8 cellular contexts compared by ENCODE assay signal in genomic region chr2:160252278-160252887, GRCh38. TPM values are rescaled to one million over a fixed set of nuclear protein-coding genes. Genes with fewer than 3 reads are reported as not detected.
DNase-seq lines count a peak whose midpoint lies in the region; ATAC-seq and TF ChIP-seq lines count a peak whose summit lies in the region.

No MANE protein-coding gene starts in this region.

- H3K4me1 ChIP-seq in foreskin keratinocyte (peaks cover 25% of the 10 kb centered on the region), sigmoid colon (peaks cover 0 to 15% (median 8%) of the 10 kb centered on the region in 4 donors)

- WGBS in sigmoid colon, 2 donors: 4 to 9% methylated on average over 1 of the region's 1 CpG

- intact Hi-C loops in sigmoid colon (cut with DNase I): loop anchor here (1.0 to 5.0 kb wide), 3 partner anchors 718 to 810 kb away; no protein-coding TSS in a partner anchor

- no peaks in the 10 kb centered on the region for H3K9me3 ChIP-seq in sigmoid colon

- TF ChIP-seq EP300 in sigmoid colon (IDR thresholded peaks at IDR 0.05): no peak

- TF ChIP-seq CTCF in foreskin keratinocyte (conservative IDR thresholded peaks at IDR 0.05) (peak; percentile 83), sigmoid colon (IDR thresholded peaks at IDR 0.05) (peak; percentile 70 to 84 (median 80))

- peak; percentile 77 for DNase-seq in CD1c-positive myeloid dendritic cell (ENCODE audit: extremely low spot score)
- peak; percentile 36 for DNase-seq in SK-N-DZ (ENCODE audit: low spot score)
- DNase-seq in foreskin keratinocyte: no peak
- DNase-seq in sigmoid colon: no peak
- no peak for DNase-seq in activated effector memory CD4-positive, alpha-beta T cell treated with anti-CD3 and anti-CD28 coated beads, Interleukin-2, amount 50 U/mL, for 16 hours
- DNase-seq in hepatic stellate cell (ENCODE audit: low spot score): no peak

- no peak overlapping the region for H3K27ac ChIP-seq in foreskin keratinocyte
- H3K27ac ChIP-seq in sigmoid colon: no peak overlapping the region

- TF ChIP-seq POLR2A in sigmoid colon (IDR thresholded peaks at IDR 0.05): no peak

- H3K36me3 ChIP-seq in sigmoid colon: no peaks in the 10 kb centered on the region

- ATAC-seq in HG03175 (IDR thresholded peaks at IDR 0.05; ENCODE audit: unreplicated experiment): peak; percentile 57
- no peak for ATAC-seq in foreskin keratinocyte
- no peak for ATAC-seq in HG03139 (IDR thresholded peaks at IDR 0.05; ENCODE audit: unreplicated experiment)

- no peak overlapping the region for H3K4me3 ChIP-seq in sigmoid colon

- no peaks in the 10 kb centered on the region for H3K27me3 ChIP-seq in foreskin keratinocyte
- no peaks in the 10 kb centered on the region for H3K27me3 ChIP-seq in sigmoid colon

RNA-seq across cellular contexts. Expression of gene ITGB6, which starts 52.3 kb away (rescaled TPM):
- polyA plus RNA-seq in SK-N-DZ (2014; cell fraction: cytosol; rRNA removed): not detected in 2 replicates
- not detected in 2 replicates for polyA plus RNA-seq in SK-N-DZ (2014; cell fraction: nucleus; rRNA removed)
- total RNA-seq in foreskin keratinocyte (41.2 and 113 TPM in 2 replicates), sigmoid colon (not detected)
- polyA plus RNA-seq in foreskin keratinocyte (13.9 and 31.2 TPM in 2 replicates), sigmoid colon (1 to 10 TPM; 1.8 to 5.1 (median 2.5) TPM)

Comparison
In these comparisons a context has a peak if more than half of its experiments do, and no peak if none do; other contexts are left out.
1. DNase-seq: peak in CD1c-positive myeloid dendritic cell (single experiment) and SK-N-DZ (single experiment); none in foreskin keratinocyte (0 of 2), sigmoid colon (single experiment), activated effector memory CD4-positive, alpha-beta T cell treated with anti-CD3 and anti-CD28 coated beads, Interleukin-2, amount 50 U/mL, for 16 hours (single experiment) and hepatic stellate cell (single experiment).
2. RNA of gene ITGB6, which starts 52.3 kb away (total RNA-seq): 41.2 to 113 TPM in foreskin keratinocyte; not detected in sigmoid colon; every median in the first group is over 10 times any median in the second.